In genomic region chr16:81482329-81483063, GRCh38 we compare ENCODE assay signal across 12 cellular contexts. TPM values are rescaled to one million over a fixed set of nuclear protein-coding genes. Genes with fewer than 3 reads are reported as not detected.
DNase-seq lines count a peak whose midpoint lies in the region; ATAC-seq and TF ChIP-seq lines count a peak whose summit lies in the region.
"Had no signal": no experiment of that assay in that cellular context is flagged by ENCODE, and none has a peak within 500 bp of the region (broad histone marks: within the 10 kb centered on the region; RNA-seq: fewer than 3 reads in every experiment).

No MANE protein-coding gene starts in this region.

- H3K27ac ChIP-seq in HL-60 (replicated peaks) (peak overlapping the region; percentile 83), osteoblast (ENCODE audit: low read depth, low read length) (no peak overlapping the region), WERI-Rb-1 (no peak overlapping the region)

- no peak overlapping the region for H3K4me2 ChIP-seq in osteoblast (ENCODE audit: insufficient read depth, low read length)

- H3K4me3 Mint-ChIP-seq in effector memory CD8-positive, alpha-beta T cell, result peak overlapping the region in 1 of 2 donors; percentile 22
- no peak overlapping the region for H3K4me3 Mint-ChIP-seq in T-helper 2 cell treated with Interferon-gamma antibody and Interleukin-4, amounts not matched to agents 5 μg/mL and 100 μg/mL, for 36 hours
- H3K4me3 Mint-ChIP-seq: activated CD4-positive, alpha-beta T cell treated with anti-CD3 and anti-CD28 coated beads for 36 hours; brain had no signal

- no peak for TF ChIP-seq CTCF in HL-60 (IDR thresholded peaks at IDR 0.05; ENCODE audit: insufficient read depth, low read length)
- no peak for TF ChIP-seq CTCF in osteoblast (IDR thresholded peaks at IDR 0.05; ENCODE audit: extremely low read depth, low read depth, low read length)
- TF ChIP-seq CTCF in WERI-Rb-1 (IDR thresholded peaks at IDR 0.05; ENCODE audit: low read depth, low read length), result no peak

- H3K9me3 Mint-ChIP-seq in effector memory CD8-positive, alpha-beta T cell, result peaks cover 0 to 6% of the 10 kb centered on the region in 2 donors
- no peaks in the 10 kb centered on the region for H3K9me3 Mint-ChIP-seq in T-helper 2 cell treated with Interferon-gamma antibody and Interleukin-4, amounts not matched to agents 5 μg/mL and 100 μg/mL, for 36 hours

- no peak overlapping the region for H2AFZ ChIP-seq in osteoblast (ENCODE audit: low read length)

- H3K4me1 ChIP-seq in osteoblast (ENCODE audit: insufficient read depth, low read length), result peaks cover 38% of the 10 kb centered on the region

- peaks cover 63 to 67% of the 10 kb centered on the region in 2 donors for H3K4me1 Mint-ChIP-seq in effector memory CD8-positive, alpha-beta T cell (ENCODE audit: low read depth in 2 of 2)
- peaks cover 53% of the 10 kb centered on the region for H3K4me1 Mint-ChIP-seq in T-helper 2 cell treated with Interferon-gamma antibody and Interleukin-4, amounts not matched to agents 5 μg/mL and 100 μg/mL, for 36 hours (ENCODE audit: low read depth)

- no peaks in the 10 kb centered on the region for H3K27me3 Mint-ChIP-seq in effector memory CD8-positive, alpha-beta T cell
- no peaks in the 10 kb centered on the region for H3K27me3 Mint-ChIP-seq in T-helper 2 cell treated with Interferon-gamma antibody and Interleukin-4, amounts not matched to agents 5 μg/mL and 100 μg/mL, for 36 hours (ENCODE audit: low read depth)
- H3K27me3 Mint-ChIP-seq: activated CD4-positive, alpha-beta T cell treated with anti-CD3 and anti-CD28 coated beads for 36 hours; brain had no signal

- peak; percentile 43 for DNase-seq in COLO668 (lab: John Stamatoyannopoulos, UW; ENCODE audit: unreplicated experiment)
- peak in 1 of 2 experiments; percentile 57 for DNase-seq in HL-60 (ENCODE audit: low read depth in 1 of 2, low spot score in 1 of 2)
- no peak for DNase-seq in effector memory CD8-positive, alpha-beta T cell
- peak; percentile 68 for DNase-seq in osteoblast (ENCODE audit: insufficient read length, low spot score, missing footprints)
- DNase-seq in dedifferentiated amniotic fluid mesenchymal stem cell (ENCODE audit: extremely low spot score), result no peak
- no peak for DNase-seq in T-helper 2 cell treated with Interferon-gamma antibody and Interleukin-4, amounts not matched to agents 5 μg/mL and 100 μg/mL, for 36 hours (ENCODE audit: low spot score)
- no peak for DNase-seq in WERI-Rb-1
- DNase-seq: activated CD4-positive, alpha-beta T cell treated with anti-CD3 and anti-CD28 coated beads for 36 hours; DMS 273 treated with DMSO at 0.1 percent for 48 hours; small intestine had no signal

- no peak overlapping the region for H3K4me3 ChIP-seq in HL-60 (replicated peaks; ENCODE audit: insufficient read depth, low read length)
- no peak overlapping the region for H3K4me3 ChIP-seq in osteoblast (ENCODE audit: insufficient read depth, low read length)
- no peak overlapping the region for H3K4me3 ChIP-seq in WERI-Rb-1 (ENCODE audit: low read depth, low read length)

- H3K36me3 ChIP-seq in osteoblast (ENCODE audit: insufficient read depth, low read length) (no peaks in the 10 kb centered on the region), WERI-Rb-1 (no peaks in the 10 kb centered on the region)

- ATAC-seq in effector memory CD8-positive, alpha-beta T cell (replicated peaks), result no peak
- ATAC-seq in GM18517 (IDR thresholded peaks at IDR 0.05; ENCODE audit: unreplicated experiment), result no peak
- ATAC-seq: activated CD4-positive, alpha-beta T cell treated with anti-CD3 and anti-CD28 coated beads for 36 hours had no signal

- peaks cover 65% of the 10 kb centered on the region for H3K79me2 ChIP-seq in osteoblast (ENCODE audit: insufficient read depth, low read length)

- peaks cover 50% of the 10 kb centered on the region for H4K20me1 ChIP-seq in osteoblast (ENCODE audit: insufficient read depth, low read length)

- H3K27me3 ChIP-seq in HL-60 (ENCODE audit: insufficient read depth, poor library complexity, severe bottlenecking), result no peaks in the 10 kb centered on the region
- no peaks in the 10 kb centered on the region for H3K27me3 ChIP-seq in osteoblast (ENCODE audit: insufficient read depth, low read length)
- H3K27me3 ChIP-seq in WERI-Rb-1 (ENCODE audit: insufficient read depth, low read depth, severe bottlenecking), result no peaks in the 10 kb centered on the region

- peaks cover 51% of the 10 kb centered on the region for H3K36me3 Mint-ChIP-seq in effector memory CD8-positive, alpha-beta T cell (ENCODE audit: insufficient read depth)
- H3K36me3 Mint-ChIP-seq in T-helper 2 cell treated with Interferon-gamma antibody and Interleukin-4, amounts not matched to agents 5 μg/mL and 100 μg/mL, for 36 hours (ENCODE audit: low read depth), result peaks cover 20% of the 10 kb centered on the region

- no peaks in the 10 kb centered on the region for H3K9me3 ChIP-seq in osteoblast (ENCODE audit: low read depth, low read length)
- no peaks in the 10 kb centered on the region for H3K9me3 ChIP-seq in WERI-Rb-1 (ENCODE audit: severe bottlenecking)

- H3K27ac Mint-ChIP-seq in effector memory CD8-positive, alpha-beta T cell, result peak overlapping the region; percentile 80 to 85
- H3K27ac Mint-ChIP-seq in T-helper 2 cell treated with Interferon-gamma antibody and Interleukin-4, amounts not matched to agents 5 μg/mL and 100 μg/mL, for 36 hours, result no peak overlapping the region
- H3K27ac Mint-ChIP-seq: activated CD4-positive, alpha-beta T cell treated with anti-CD3 and anti-CD28 coated beads for 36 hours had no signal

RNA-seq across cellular contexts. Expression of gene CMIP, which starts 37.9 kb away (rescaled TPM):
- total RNA-seq in osteoblast, result 6.2 and 8.3 TPM in 2 replicates

Comparison
In these comparisons a context has a peak if more than half of its experiments do, and no peak if none do; other contexts are left out.
1. DNase-seq: peak in COLO668 (single experiment) and osteoblast (single experiment); none in effector memory CD8-positive, alpha-beta T cell (0 of 3), dedifferentiated amniotic fluid mesenchymal stem cell (single experiment), T-helper 2 cell treated with Interferon-gamma antibody and Interleukin-4, amounts not matched to agents 5 μg/mL and 100 μg/mL, for 36 hours (single experiment) and WERI-Rb-1 (single experiment).